In the genomic region with DNA sequence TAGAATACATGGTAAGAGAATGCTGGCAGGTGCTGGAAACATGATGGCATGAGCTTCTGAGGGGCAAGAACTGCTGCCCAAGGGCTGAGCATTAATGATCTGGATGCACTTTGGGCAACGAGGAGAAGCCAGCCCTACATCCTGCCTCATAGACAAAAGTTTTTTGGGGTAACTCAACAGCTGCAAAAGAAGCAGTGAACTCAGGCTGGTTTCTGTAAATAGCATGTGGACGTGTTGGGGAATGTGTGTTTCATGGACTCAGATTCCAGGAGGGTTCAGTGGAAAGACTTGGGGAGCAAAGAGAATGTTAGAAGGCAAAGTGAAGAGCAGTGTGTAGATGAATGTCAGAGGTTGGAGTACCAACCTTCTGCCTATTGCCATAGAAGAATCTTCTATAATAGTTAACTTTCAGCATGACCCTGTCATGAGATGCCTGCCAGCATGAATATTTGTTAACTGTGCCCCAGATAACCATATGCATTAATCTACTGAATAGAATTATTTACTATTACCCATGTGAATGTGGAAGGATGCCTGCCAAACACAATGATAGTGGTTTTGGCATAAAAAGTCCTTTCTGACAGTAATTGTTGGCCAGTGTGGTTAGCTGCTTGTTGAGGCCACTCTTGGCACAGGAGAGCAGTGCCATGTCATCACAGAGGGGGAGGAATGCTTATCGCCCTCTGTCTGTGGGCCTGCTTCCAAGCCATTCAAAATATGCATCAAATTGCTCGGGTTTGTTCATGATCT, we compare ENCODE assay signal across 7 cellular contexts.
DNase-seq lines count a peak whose midpoint lies in the region; ATAC-seq and TF ChIP-seq lines count a peak whose summit lies in the region.

No MANE protein-coding gene starts in this region.

- H3K36me3 Mint-ChIP-seq in CD4-positive, alpha-beta memory T cell: no peaks in the 10 kb centered on the region

- DNase-seq in IMR-90 (peak; percentile 87), anterior cingulate cortex (lab: John Stamatoyannopoulos, UW) (peak in 40 of 58 donors; percentile 5 to 79 (median 32)), right cardiac atrium (peak; percentile 72 to 80 (median 74)), thoracic aorta (ENCODE audit: low spot score) (peak; percentile 27), KBM-7 (no peak)
- DNase-seq in CD4-positive, alpha-beta memory T cell: no peak

- POLR2A ChIA-PET in IMR-90 (lab: Charles Lee; ENCODE audit: unreplicated experiment): no interaction called here
- POLR2A ChIA-PET in CD4-positive, alpha-beta memory T cell (lab: Charles Lee; ENCODE audit: partially characterized antibody): no interaction called here

- peak overlapping the region; percentile 87; the same call in 1 of the 2 replicates for H3K27ac ChIP-seq in IMR-90 (ENCODE audit: insufficient read depth, low read length)
- peak overlapping the region; percentile 42 for H3K27ac ChIP-seq in right cardiac atrium (ENCODE audit: low read length)
- peak overlapping the region; percentile 16 to 52 for H3K27ac ChIP-seq in thoracic aorta
- H3K27ac ChIP-seq in CD4-positive, alpha-beta memory T cell (ENCODE audit: low read depth, low read length): no peak overlapping the region

- ATAC-seq in IMR-90 (ENCODE audit: low read depth) (peak; percentile 86), right cardiac atrium (peak; percentile 85 to 87), thoracic aorta (ENCODE audit: insufficient number of reproducible peaks, low FRiP score, low read depth) (no peak), GM21423 (IDR thresholded peaks at IDR 0.05; ENCODE audit: unreplicated experiment) (no peak)

- no CpG with 5 or more reads among the region's 4 CpGs for WGBS in IMR-90 (ENCODE audit: extremely low coverage in 2 of 2, insufficient read length in 1 of 2), 2 experiments
- 28% methylated on average over 4 of the region's 4 CpGs for WGBS in right cardiac atrium

- no peak overlapping the region for H2AK9ac ChIP-seq in IMR-90 (replicated peaks; ENCODE audit: low read depth, low read length, poor library complexity)

- peaks cover 3% of the 10 kb centered on the region; the same call in 1 of the 2 replicates for H3K9me1 ChIP-seq in IMR-90 (ENCODE audit: insufficient read depth, low read length)

- H3K18ac ChIP-seq in IMR-90 (ENCODE audit: low read depth, low read length): peak overlapping the region; percentile 6; the same call in 1 of the 2 replicates

- H2AFZ ChIP-seq in IMR-90 (replicated peaks; ENCODE audit: low read length, poor library complexity): peak overlapping the region; percentile 59

- H4K8ac ChIP-seq in IMR-90 (ENCODE audit: low read depth in 2 of 2, low read length in 2 of 2): peak overlapping the region in 1 of 2 experiments; percentile 53; a peak in 2 of 4 replicates

- H3K4me1 ChIP-seq in IMR-90 (ENCODE audit: control insufficient read depth, insufficient read depth, low read length) (peaks cover 14% of the 10 kb centered on the region), right cardiac atrium (ENCODE audit: control insufficient read depth, insufficient read depth, low read length) (peaks cover 4% of the 10 kb centered on the region), thoracic aorta (ENCODE audit: control insufficient read depth in 1 of 2, low read depth in 2 of 2) (peaks cover 14 to 29% of the 10 kb centered on the region in 2 donors)
- H3K4me1 ChIP-seq in CD4-positive, alpha-beta memory T cell (ENCODE audit: insufficient read depth, low read length): no peaks in the 10 kb centered on the region

- H2AK5ac ChIP-seq in IMR-90 (ENCODE audit: low read depth, low read length): peak overlapping the region; percentile 24; the same call in 1 of the 2 replicates

- H2BK5ac ChIP-seq in IMR-90 (ENCODE audit: low read depth, low read length, poor library complexity, severe bottlenecking): peak overlapping the region; percentile 72

- H3K36me3 ChIP-seq in IMR-90 (ENCODE audit: control insufficient read depth, insufficient read depth, low read length) (no peaks in the 10 kb centered on the region), thoracic aorta (no peaks in the 10 kb centered on the region)
- no peaks in the 10 kb centered on the region for H3K36me3 ChIP-seq in CD4-positive, alpha-beta memory T cell (ENCODE audit: insufficient read depth, low read length)

- peak overlapping the region; percentile 55; the same call in 1 of the 3 replicates for H2BK15ac ChIP-seq in IMR-90 (ENCODE audit: low read depth, low read length)

- CTCF ChIA-PET in IMR-90 (lab: Yijun Ruan, JAX): interaction anchor here (0.8 to 1.7 kb wide), 4 partner anchors 12 to 48 kb away, joined by 3 to 8 read pairs (median 4); no protein-coding TSS in a partner anchor
- CTCF ChIA-PET in CD4-positive, alpha-beta memory T cell (lab: Charles Lee; ENCODE audit: partially characterized antibody): no interaction called here

- peak overlapping the region; percentile 71 for H3K4me2 ChIP-seq in IMR-90 (ENCODE audit: low read depth, low read length)

- H4K91ac ChIP-seq in IMR-90 (ENCODE audit: insufficient read depth, low read depth, low read length): peak overlapping the region; percentile 9; the same call in 1 of the 2 replicates

- H3K27me3 Mint-ChIP-seq in CD4-positive, alpha-beta memory T cell: no peaks in the 10 kb centered on the region

- peak; percentile 44 for TF ChIP-seq CTCF in IMR-90 (conservative IDR thresholded peaks at IDR 0.05; ENCODE audit: low read depth, low read length)
- TF ChIP-seq CTCF in thoracic aorta (IDR thresholded peaks at IDR 0.05): no peak

- no peaks in the 10 kb centered on the region for H3K4me1 Mint-ChIP-seq in CD4-positive, alpha-beta memory T cell

- H3K27ac Mint-ChIP-seq in CD4-positive, alpha-beta memory T cell: no peak overlapping the region

- no peak overlapping the region for H3K4me3 Mint-ChIP-seq in CD4-positive, alpha-beta memory T cell

- peak overlapping the region; percentile 12; the same call in 1 of the 2 replicates for H3K56ac ChIP-seq in IMR-90 (ENCODE audit: extremely low read depth, insufficient read depth, low read length)

- TF ChIP-seq RAD21 in IMR-90 (IDR thresholded peaks at IDR 0.05; ENCODE audit: low read length): no peak

- no TSS peak for BruUV-seq in IMR-90 (replicated peaks; lab: Mats Ljungman, UMichigan)

- dilution Hi-C loops in IMR-90 (cut with HindIII; ENCODE audit: low sequenced_read_pairs, unreplicated experiment): no loop called here

- H2BK120ac ChIP-seq in IMR-90 (ENCODE audit: low read depth, low read length): peak overlapping the region; percentile 64

- H4K5ac ChIP-seq in IMR-90 (ENCODE audit: low read depth, low read length): peak overlapping the region; percentile 13; the same call in 1 of the 2 replicates

- H3K4ac ChIP-seq in IMR-90 (ENCODE audit: low read depth, low read length): peak overlapping the region; percentile 45

- no peak overlapping the region for H3K4me3 ChIP-seq in IMR-90 (ENCODE audit: insufficient read depth, low read depth, low read length)
- H3K4me3 ChIP-seq in right cardiac atrium (ENCODE audit: low read length): no peak overlapping the region
- H3K4me3 ChIP-seq in thoracic aorta: peak overlapping the region; percentile 3
- H3K4me3 ChIP-seq in CD4-positive, alpha-beta memory T cell (ENCODE audit: low read length in 2 of 2): no peak overlapping the region

- in situ Hi-C loops in IMR-90 (cut with MboI; ENCODE audit: low sequenced_read_pairs) (no loop called here), KBM-7 (cut with MboI; ENCODE audit: low pct_unique_long_range_greater_than_20kb, low sequenced_read_pairs) (no loop called here)

- H3K27me3 ChIP-seq in IMR-90 (ENCODE audit: control insufficient read depth, insufficient read depth, low read length): no peaks in the 10 kb centered on the region
- no peaks in the 10 kb centered on the region for H3K27me3 ChIP-seq in right cardiac atrium (ENCODE audit: control insufficient read depth, insufficient read depth)
- H3K27me3 ChIP-seq in thoracic aorta (replicated peaks; ENCODE audit: insufficient read depth): no peaks in the 10 kb centered on the region
- H3K27me3 ChIP-seq in CD4-positive, alpha-beta memory T cell (ENCODE audit: insufficient read depth, low read length): no peaks in the 10 kb centered on the region

- H3K23ac ChIP-seq in IMR-90 (ENCODE audit: low read depth, low read length): no peak overlapping the region

- H3K9ac ChIP-seq in IMR-90 (ENCODE audit: low read depth, low read length): 0 out of 2 replicates have a peak overlapping the region, but pooled peaks have one; percentile 63

- intact Hi-C loops in IMR-90 (cut with micrococcal nuclease) (no loop called here), right cardiac atrium (cut with DNase I) (no loop called here)
- intact Hi-C loops in CD4-positive, alpha-beta memory T cell (cut with micrococcal nuclease): no loop called here

- peaks cover 0 to 4% of the 10 kb centered on the region in 2 experiments; a peak in 2 of 4 replicates for H3K79me1 ChIP-seq in IMR-90 (ENCODE audit: low read depth in 1 of 2, low read length in 2 of 2)

- H3K14ac ChIP-seq in IMR-90 (replicated peaks; ENCODE audit: low read depth, low read length): 0 out of 2 replicates have a peak overlapping the region, but pooled peaks have one; percentile 28

- H3K9me3 Mint-ChIP-seq in CD4-positive, alpha-beta memory T cell: no peaks in the 10 kb centered on the region

- TF ChIP-seq POLR2A in IMR-90 (IDR thresholded peaks at IDR 0.05; ENCODE audit: low read depth, low read length): no peak

- peak overlapping the region; percentile 14; the same call in 1 of the 2 replicates for H2BK20ac ChIP-seq in IMR-90 (ENCODE audit: low read depth, low read length)

- no peaks in the 10 kb centered on the region for H4K20me1 ChIP-seq in IMR-90 (ENCODE audit: insufficient read depth, low read length)

- no peaks in the 10 kb centered on the region for H3K9me3 ChIP-seq in IMR-90 (ENCODE audit: control insufficient read depth, insufficient read depth, low read length)
- H3K9me3 ChIP-seq in right cardiac atrium (ENCODE audit: control insufficient read depth, low read length): no peaks in the 10 kb centered on the region
- no peaks in the 10 kb centered on the region for H3K9me3 ChIP-seq in thoracic aorta
- H3K9me3 ChIP-seq in CD4-positive, alpha-beta memory T cell (ENCODE audit: control insufficient read depth in 1 of 2, low read length in 2 of 2): no peaks in the 10 kb centered on the region

TF ChIP-seq in IMR-90, 13 proteins besides CTCF, POLR2A, EP300 and RAD21 (continues in another document):
- no peak for TF ChIP-seq CHD1 (IDR thresholded peaks at IDR 0.05; ENCODE audit: low read depth, low read length)
- peak; percentile 35; the same call in 1 of the 2 replicates for TF ChIP-seq MAZ (IDR thresholded peaks at IDR 0.05; ENCODE audit: borderline replicate concordance, low read depth, low read length)
- TF ChIP-seq USF2 (IDR thresholded peaks at IDR 0.05; ENCODE audit: low read depth, low read length): no peak
- no peak for TF ChIP-seq SMC3 (IDR thresholded peaks at IDR 0.05; ENCODE audit: low read depth, low read length)
- TF ChIP-seq CEBPB (IDR thresholded peaks at IDR 0.05; ENCODE audit: low read depth, low read length): peak; percentile 15; the same call in 1 of the 2 replicates

Comparison
In these comparisons a context has a peak if more than half of its experiments do, and no peak if none do; other contexts are left out.
1. ATAC-seq: peak in IMR-90 (single experiment) and right cardiac atrium (2 of 2); none in thoracic aorta (single experiment) and GM21423 (single experiment).
2. DNase-seq: peak in IMR-90 (single experiment), anterior cingulate cortex (40 of 58), right cardiac atrium (3 of 3) and thoracic aorta (single experiment); none in KBM-7 (single experiment) and CD4-positive, alpha-beta memory T cell (0 of 5).